22 cellular contexts compared by ENCODE assay signal in genomic region chr5:169125571-169125970, GRCh38.
A peak's percentile ranks its signal among the peaks of the same experiment; 100 is the strongest.
DNase-seq lines count a peak whose midpoint lies in the region; ATAC-seq and TF ChIP-seq lines count a peak whose summit lies in the region.
"Had no signal": no experiment of that assay in that cellular context is flagged by ENCODE, and none has a peak within 500 bp of the region (broad histone marks: within the 10 kb centered on the region; RNA-seq: fewer than 3 reads in every experiment).

No MANE protein-coding gene starts in this region.

- H2AFZ ChIP-seq in H9 (ENCODE audit: low read length) (no peak overlapping the region), trophoblast cell (ENCODE audit: insufficient read depth, low read length, poor library complexity) (no peak overlapping the region)

- H2BK5ac ChIP-seq in H9 (ENCODE audit: insufficient read length, low read length) (no peak overlapping the region), trophoblast cell (ENCODE audit: low read depth, low read length, poor library complexity) (peak overlapping the region; percentile 70)

- H3K79me2 ChIP-seq in H9 (ENCODE audit: insufficient read depth, low read length): no peaks in the 10 kb centered on the region
- no peaks in the 10 kb centered on the region for H3K79me2 ChIP-seq in trophoblast cell (ENCODE audit: control insufficient read depth, insufficient read depth, low read length, poor library complexity)

- no peak overlapping the region for H4K91ac ChIP-seq in H9 (ENCODE audit: insufficient read length, low read depth, low read length)
- H4K91ac ChIP-seq in trophoblast cell (ENCODE audit: low read depth, low read length): no peak overlapping the region

- intact Hi-C loops in left lung (cut with DNase I): no loop called here

- DNase-seq in H9 (no peak), chondrocyte (ENCODE audit: low spot score) (no peak), left lung (no peak), trophoblast cell (no peak), GOT3 (lab: John Stamatoyannopoulos, UW) (no peak), NCI-H146 treated with DMSO at 0.1 percent for 48 hours (lab: John Stamatoyannopoulos, UW; ENCODE audit: unreplicated experiment) (no peak), COLO829 (ENCODE audit: low spot score) (no peak)
- DNase-seq in activated effector memory CD4-positive, alpha-beta T cell treated with Interleukin-2 at 50 U/mL for 16 hours: no peak
- DNase-seq: DMS 273 treated with DMSO at 0.1 percent for 48 hours, DMS79 treated with DMSO at 0.1 percent for 48 hours, HFFc6, MM.1S, NCI-H1048, NCI-H1417 treated with DMSO at 0.1 percent for 48 hours, NCI-H187 treated with DMSO at 0.1 percent for 48 hours, NCI-H2107, SIG-M5, SK-N-SH had no signal

- H3T11ph ChIP-seq in H9 (ENCODE audit: low read length): no peak overlapping the region

- H3K9ac ChIP-seq in H9 (ENCODE audit: extremely low read depth, insufficient read length, low read length): no peak overlapping the region
- peak overlapping the region; percentile 69 for H3K9ac ChIP-seq in trophoblast cell (ENCODE audit: low read length)
- H3K9ac ChIP-seq: SK-N-SH had no signal

- no peaks in the 10 kb centered on the region for H3K9me3 ChIP-seq in H9 (ENCODE audit: control insufficient read depth, low read depth, low read length)
- H3K9me3 ChIP-seq in left lung: no peaks in the 10 kb centered on the region
- H3K9me3 ChIP-seq in trophoblast cell (ENCODE audit: insufficient read depth, low read depth, low read length): no peaks in the 10 kb centered on the region
- H3K9me3 ChIP-seq: A549, SK-N-SH had no signal

- H3K79me1 ChIP-seq in H9 (ENCODE audit: insufficient read depth, low read depth, low read length, poor library complexity, severe bottlenecking): no peaks in the 10 kb centered on the region
- peaks cover 5% of the 10 kb centered on the region for H3K79me1 ChIP-seq in trophoblast cell (ENCODE audit: low read length)

- no peak overlapping the region for H4K8ac ChIP-seq in H9 (replicated peaks; ENCODE audit: insufficient read length, low read depth, low read length)
- H4K8ac ChIP-seq in trophoblast cell (ENCODE audit: low read depth, low read length): no peak overlapping the region

- H3K27ac Mint-ChIP-seq in H9 (no peak overlapping the region), chondrocyte (ENCODE audit: unreplicated experiment) (peak overlapping the region; percentile 9)
- H3K27ac Mint-ChIP-seq: B cell, HFFc6 had no signal

- H3K4me1 Mint-ChIP-seq in H9: peaks cover 23 to 33% of the 10 kb centered on the region in 2 experiments
- peaks cover 24% of the 10 kb centered on the region for H3K4me1 Mint-ChIP-seq in chondrocyte (ENCODE audit: low read depth)
- H3K4me1 Mint-ChIP-seq: B cell, CD14-positive monocyte had no signal

- H3K4me3 ChIP-seq in left lung: no peak overlapping the region
- no peak overlapping the region for H3K4me3 ChIP-seq in trophoblast cell (ENCODE audit: low read depth, low read length)
- H3K4me3 ChIP-seq: A549 had no signal

- H3K4ac ChIP-seq in H9 (ENCODE audit: low read depth, low read length) (no peak overlapping the region), trophoblast cell (ENCODE audit: low read depth, low read length) (no peak overlapping the region)

- no peak overlapping the region for H4K5ac ChIP-seq in H9 (ENCODE audit: insufficient read length, low read depth, low read length)

- H3K56ac ChIP-seq in H9 (ENCODE audit: insufficient read length, low read depth, low read length): no peak overlapping the region

- H2BK12ac ChIP-seq in H9 (ENCODE audit: insufficient read length, low read depth, low read length) (no peak overlapping the region), trophoblast cell (ENCODE audit: low read length) (peak overlapping the region; percentile 41)

- H2BK120ac ChIP-seq in H9 (ENCODE audit: low read depth, low read length, poor library complexity, severe bottlenecking) (no peak overlapping the region), trophoblast cell (ENCODE audit: insufficient read depth, low read length, poor library complexity) (no peak overlapping the region)

- H2AK5ac ChIP-seq in H9 (ENCODE audit: insufficient read length, low read length) (no peak overlapping the region), trophoblast cell (ENCODE audit: low read length) (no peak overlapping the region)

- H4K12ac ChIP-seq in trophoblast cell (ENCODE audit: low read depth, low read length): no peak overlapping the region

- H2BK20ac ChIP-seq in H9 (ENCODE audit: low read depth, low read length, poor library complexity, severe bottlenecking): no peak overlapping the region

- H3K9me3 Mint-ChIP-seq in H9 (peaks cover 2 to 6% of the 10 kb centered on the region in 2 experiments; a peak in 3 of 5 replicates), chondrocyte (ENCODE audit: low read depth) (no peaks in the 10 kb centered on the region)
- H3K9me3 Mint-ChIP-seq: HFFc6 had no signal

- no peak for TF ChIP-seq CTCF in H9 (conservative IDR thresholded peaks at IDR 0.05)
- TF ChIP-seq CTCF in chondrocyte (IDR thresholded peaks at IDR 0.05): no peak
- no peak for TF ChIP-seq CTCF in left lung (IDR thresholded peaks at IDR 0.05)

- no peaks in the 10 kb centered on the region for H4K20me1 ChIP-seq in H9 (ENCODE audit: control insufficient read depth, insufficient read depth, insufficient read length)

- H3K14ac ChIP-seq in H9 (ENCODE audit: insufficient read depth, low read length) (no peak overlapping the region), trophoblast cell (ENCODE audit: low read length) (no peak overlapping the region)

- no peaks in the 10 kb centered on the region for H3K27me3 ChIP-seq in H9 (ENCODE audit: insufficient read depth, low read length)
- H3K27me3 ChIP-seq in left lung: no peaks in the 10 kb centered on the region
- no peaks in the 10 kb centered on the region for H3K27me3 ChIP-seq in trophoblast cell (ENCODE audit: insufficient read depth, low read length)

- H3K36me3 ChIP-seq in left lung (no peaks in the 10 kb centered on the region), trophoblast cell (ENCODE audit: control insufficient read depth in 1 of 2, insufficient read depth in 2 of 2, low read length in 2 of 2) (no peaks in the 10 kb centered on the region)

- H3K27ac ChIP-seq in H9 (ENCODE audit: insufficient read length, low read depth, low read length) (no peak overlapping the region), left lung (no peak overlapping the region), trophoblast cell (ENCODE audit: low read depth, low read length) (peak overlapping the region; percentile 87)
- H3K27ac ChIP-seq: A549, RWPE1 had no signal

- peaks cover 4% of the 10 kb centered on the region; the same call in 1 of the 2 replicates for H3K4me1 ChIP-seq in H9 (ENCODE audit: insufficient read depth, low read length)
- H3K4me1 ChIP-seq in left lung: no peaks in the 10 kb centered on the region
- H3K4me1 ChIP-seq in trophoblast cell (ENCODE audit: control insufficient read depth in 1 of 2, insufficient read depth in 2 of 2, low read length in 2 of 2): peaks cover 11 to 23% of the 10 kb centered on the region in 2 experiments
- H3K4me1 ChIP-seq: A549 had no signal

- no peak overlapping the region for H3K4me2 ChIP-seq in H9 (ENCODE audit: insufficient read depth, insufficient read length, low read length)
- peak overlapping the region; percentile 34 for H3K4me2 ChIP-seq in trophoblast cell (ENCODE audit: low read length)
- H3K4me2 ChIP-seq: A549, SK-N-SH had no signal

- peak; percentile 37 for ATAC-seq in left lung
- ATAC-seq: A549 had no signal

- peak overlapping the region; percentile 8 for H3K18ac ChIP-seq in H9 (ENCODE audit: insufficient read length, low read depth, low read length)
- no peak overlapping the region for H3K18ac ChIP-seq in trophoblast cell (ENCODE audit: low read length)

- H3K4me3 Mint-ChIP-seq in H9: no peak overlapping the region
- H3K4me3 Mint-ChIP-seq in chondrocyte (ENCODE audit: unreplicated experiment): peak overlapping the region; percentile 22
- H3K4me3 Mint-ChIP-seq: B cell, CD14-positive monocyte, HFFc6 had no signal

- H3K36me3 Mint-ChIP-seq in H9 (ENCODE audit: insufficient read depth in 1 of 3, low read depth in 3 of 3) (peaks cover 0 to 6% (median 0%) of the 10 kb centered on the region in 3 experiments; a peak in 2 of 7 replicates), chondrocyte (ENCODE audit: low read depth) (peaks cover 10% of the 10 kb centered on the region)
- H3K36me3 Mint-ChIP-seq: CD14-positive monocyte had no signal

- no CpG with 5 or more reads among the region's 7 CpGs for WGBS in H9 (ENCODE audit: extremely low coverage, insufficient read length, low lambda C conversion rate)
- WGBS in trophoblast cell (ENCODE audit: extremely low coverage, insufficient coverage, insufficient read length): no CpG with 5 or more reads among the region's 7 CpGs

- no peaks in the 10 kb centered on the region for H3K23me2 ChIP-seq in H9 (ENCODE audit: insufficient read length, low read depth, low read length, poor library complexity, severe bottlenecking)

- H3K23ac ChIP-seq in H9 (ENCODE audit: insufficient read length, low read depth, low read length) (no peak overlapping the region), trophoblast cell (ENCODE audit: low read length) (no peak overlapping the region)

- H2BK15ac ChIP-seq in H9 (ENCODE audit: low read depth, low read length): no peak overlapping the region

- H3K27me3 Mint-ChIP-seq in H9 (ENCODE audit: low read depth) (peaks cover 3% of the 10 kb centered on the region; the same call in 1 of the 2 replicates), chondrocyte (ENCODE audit: low read depth) (no peaks in the 10 kb centered on the region)
- H3K27me3 Mint-ChIP-seq: B cell had no signal
